1 cellular context compared by ENCODE assay signal in the genomic region with DNA sequence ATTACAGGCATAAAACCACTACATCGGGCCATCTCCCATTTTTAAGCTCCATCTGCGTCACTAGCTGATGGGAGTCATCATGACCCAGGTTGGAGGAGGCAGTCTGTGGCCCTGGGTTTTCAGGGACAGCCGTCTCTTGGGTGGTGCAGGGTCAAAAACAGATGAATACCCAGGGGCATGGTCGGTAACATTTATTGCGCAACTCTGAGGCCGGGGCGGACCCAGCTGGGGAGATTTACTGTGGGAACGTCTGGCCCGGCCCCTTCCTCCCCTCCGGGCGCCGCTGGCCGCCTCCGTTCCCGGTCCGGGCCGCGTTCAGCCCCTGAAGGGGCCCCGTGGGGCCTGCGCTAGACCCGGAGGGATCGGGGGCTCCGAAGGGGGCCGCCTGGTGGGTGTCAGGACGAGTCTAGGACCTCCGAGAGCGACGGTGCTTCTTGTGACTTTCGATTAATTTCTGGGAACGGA.
A peak's percentile ranks its signal among the peaks of the same experiment; 100 is the strongest.
TF ChIP-seq lines count a peak whose summit lies in the region.

No MANE protein-coding gene starts in this region.

TF ChIP-seq in HepG2, 621 proteins besides CTCF, POLR2A, EP300 and RAD21 (continued from another document):
- TF ChIP-seq, protein P1, sequence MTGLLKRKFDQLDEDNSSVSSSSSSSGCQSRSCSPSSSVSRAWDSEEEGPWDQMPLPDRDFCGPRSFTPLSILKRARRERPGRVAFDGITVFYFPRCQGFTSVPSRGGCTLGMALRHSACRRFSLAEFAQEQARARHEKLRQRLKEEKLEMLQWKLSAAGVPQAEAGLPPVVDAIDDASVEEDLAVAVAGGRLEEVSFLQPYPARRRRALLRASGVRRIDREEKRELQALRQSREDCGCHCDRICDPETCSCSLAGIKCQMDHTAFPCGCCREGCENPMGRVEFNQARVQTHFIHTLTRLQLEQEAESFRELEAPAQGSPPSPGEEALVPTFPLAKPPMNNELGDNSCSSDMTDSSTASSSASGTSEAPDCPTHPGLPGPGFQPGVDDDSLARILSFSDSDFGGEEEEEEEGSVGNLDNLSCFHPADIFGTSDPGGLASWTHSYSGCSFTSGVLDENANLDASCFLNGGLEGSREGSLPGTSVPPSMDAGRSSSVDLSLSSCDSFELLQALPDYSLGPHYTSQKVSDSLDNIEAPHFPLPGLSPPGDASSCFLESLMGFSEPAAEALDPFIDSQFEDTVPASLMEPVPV (CRISPR knock-in tag; IDR thresholded peaks at IDR 0.05), result no peak
- TF ChIP-seq, protein P2, sequence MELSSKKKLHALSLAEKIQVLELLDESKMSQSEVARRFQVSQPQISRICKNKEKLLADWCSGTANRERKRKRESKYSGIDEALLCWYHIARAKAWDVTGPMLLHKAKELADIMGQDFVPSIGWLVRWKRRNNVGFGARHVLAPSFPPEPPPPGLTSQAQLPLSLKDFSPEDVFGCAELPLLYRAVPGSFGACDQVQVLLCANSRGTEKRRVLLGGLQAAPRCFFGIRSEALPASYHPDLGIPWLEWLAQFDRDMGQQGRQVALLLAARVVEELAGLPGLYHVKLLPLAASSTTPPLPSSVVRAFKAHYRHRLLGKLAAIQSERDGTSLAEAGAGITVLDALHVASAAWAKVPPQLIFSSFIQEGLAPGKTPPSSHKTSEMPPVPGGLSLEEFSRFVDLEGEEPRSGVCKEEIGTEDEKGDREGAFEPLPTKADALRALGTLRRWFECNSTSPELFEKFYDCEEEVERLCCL (CRISPR knock-in tag; IDR thresholded peaks at IDR 0.05; ENCODE audit: borderline replicate concordance), result no peak
- TF ChIP-seq EZH2 (conservative IDR thresholded peaks at IDR 0.05; ENCODE audit: low read depth, low read length) (no peak), KDM5B (CRISPR knock-in tag; IDR thresholded peaks at IDR 0.05; ENCODE audit: borderline replicate concordance) (no peak), REL (CRISPR knock-in tag; conservative IDR thresholded peaks at IDR 0.05) (no peak), CENPX (CRISPR knock-in tag; IDR thresholded peaks at IDR 0.05) (no peak), ZNF354B (CRISPR knock-in tag; IDR thresholded peaks at IDR 0.05) (no peak), TMF1 (CRISPR knock-in tag; IDR thresholded peaks at IDR 0.05; ENCODE audit: low read depth) (no peak), SAP130 (CRISPR knock-in tag; IDR thresholded peaks at IDR 0.05; ENCODE audit: low read depth) (0 out of 2 replicates have a peak, but pooled peaks have one; percentile 37), HES4 (CRISPR knock-in tag; IDR thresholded peaks at IDR 0.05; ENCODE audit: borderline replicate concordance) (no peak), ZNF749 (CRISPR knock-in tag; IDR thresholded peaks at IDR 0.05; ENCODE audit: borderline replicate concordance) (no peak), KDM2A (CRISPR knock-in tag; IDR thresholded peaks at IDR 0.05; ENCODE audit: borderline replicate concordance, low read depth) (0 out of 2 replicates have a peak, but pooled peaks have one; percentile 12), ARHGAP35 (CRISPR knock-in tag; IDR thresholded peaks at IDR 0.05; ENCODE audit: borderline replicate concordance) (no peak), TAF15 (IDR thresholded peaks at IDR 0.05; ENCODE audit: low read depth, low read length, poor library complexity, severe bottlenecking) (no peak), ZNF33B (CRISPR knock-in tag; IDR thresholded peaks at IDR 0.05) (no peak), KMT2A (CRISPR knock-in tag; IDR thresholded peaks at IDR 0.05) (no peak), SP140L (CRISPR knock-in tag; IDR thresholded peaks at IDR 0.05; ENCODE audit: borderline replicate concordance) (no peak), ZFX (CRISPR knock-in tag; IDR thresholded peaks at IDR 0.05; ENCODE audit: low read depth) (peak; percentile 12; the same call in 1 of the 2 replicates), ZNF101 (CRISPR knock-in tag; IDR thresholded peaks at IDR 0.05; ENCODE audit: borderline replicate concordance, low read depth) (no peak), HNRNPLL (IDR thresholded peaks at IDR 0.05; ENCODE audit: low read depth, low read length, poor library complexity, severe bottlenecking) (peak; percentile 53), GATAD2A (CRISPR knock-in tag; IDR thresholded peaks at IDR 0.05) (peak; percentile 41; the same call in 1 of the 2 replicates)
- TF ChIP-seq, protein P3, sequence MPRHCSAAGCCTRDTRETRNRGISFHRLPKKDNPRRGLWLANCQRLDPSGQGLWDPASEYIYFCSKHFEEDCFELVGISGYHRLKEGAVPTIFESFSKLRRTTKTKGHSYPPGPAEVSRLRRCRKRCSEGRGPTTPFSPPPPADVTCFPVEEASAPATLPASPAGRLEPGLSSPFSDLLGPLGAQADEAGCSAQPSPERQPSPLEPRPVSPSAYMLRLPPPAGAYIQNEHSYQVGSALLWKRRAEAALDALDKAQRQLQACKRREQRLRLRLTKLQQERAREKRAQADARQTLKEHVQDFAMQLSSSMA (CRISPR knock-in tag; IDR thresholded peaks at IDR 0.05), result no peak
- TF ChIP-seq, protein P4, sequence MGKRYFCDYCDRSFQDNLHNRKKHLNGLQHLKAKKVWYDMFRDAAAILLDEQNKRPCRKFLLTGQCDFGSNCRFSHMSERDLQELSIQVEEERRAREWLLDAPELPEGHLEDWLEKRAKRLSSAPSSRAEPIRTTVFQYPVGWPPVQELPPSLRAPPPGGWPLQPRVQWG (CRISPR knock-in tag; IDR thresholded peaks at IDR 0.05; ENCODE audit: borderline replicate concordance, low read depth), result no peak
- TF ChIP-seq, protein P5, sequence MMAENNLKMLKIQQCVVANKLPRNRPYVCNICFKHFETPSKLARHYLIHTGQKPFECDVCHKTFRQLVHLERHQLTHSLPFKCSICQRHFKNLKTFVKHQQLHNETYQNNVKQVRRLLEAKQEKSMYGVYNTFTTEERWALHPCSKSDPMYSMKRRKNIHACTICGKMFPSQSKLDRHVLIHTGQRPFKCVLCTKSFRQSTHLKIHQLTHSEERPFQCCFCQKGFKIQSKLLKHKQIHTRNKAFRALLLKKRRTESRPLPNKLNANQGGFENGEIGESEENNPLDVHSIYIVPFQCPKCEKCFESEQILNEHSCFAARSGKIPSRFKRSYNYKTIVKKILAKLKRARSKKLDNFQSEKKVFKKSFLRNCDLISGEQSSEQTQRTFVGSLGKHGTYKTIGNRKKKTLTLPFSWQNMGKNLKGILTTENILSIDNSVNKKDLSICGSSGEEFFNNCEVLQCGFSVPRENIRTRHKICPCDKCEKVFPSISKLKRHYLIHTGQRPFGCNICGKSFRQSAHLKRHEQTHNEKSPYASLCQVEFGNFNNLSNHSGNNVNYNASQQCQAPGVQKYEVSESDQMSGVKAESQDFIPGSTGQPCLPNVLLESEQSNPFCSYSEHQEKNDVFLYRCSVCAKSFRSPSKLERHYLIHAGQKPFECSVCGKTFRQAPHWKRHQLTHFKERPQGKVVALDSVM (CRISPR knock-in tag; IDR thresholded peaks at IDR 0.05), result peak; percentile 48; the same call in 1 of the 2 replicates
- TF ChIP-seq, protein P6, sequence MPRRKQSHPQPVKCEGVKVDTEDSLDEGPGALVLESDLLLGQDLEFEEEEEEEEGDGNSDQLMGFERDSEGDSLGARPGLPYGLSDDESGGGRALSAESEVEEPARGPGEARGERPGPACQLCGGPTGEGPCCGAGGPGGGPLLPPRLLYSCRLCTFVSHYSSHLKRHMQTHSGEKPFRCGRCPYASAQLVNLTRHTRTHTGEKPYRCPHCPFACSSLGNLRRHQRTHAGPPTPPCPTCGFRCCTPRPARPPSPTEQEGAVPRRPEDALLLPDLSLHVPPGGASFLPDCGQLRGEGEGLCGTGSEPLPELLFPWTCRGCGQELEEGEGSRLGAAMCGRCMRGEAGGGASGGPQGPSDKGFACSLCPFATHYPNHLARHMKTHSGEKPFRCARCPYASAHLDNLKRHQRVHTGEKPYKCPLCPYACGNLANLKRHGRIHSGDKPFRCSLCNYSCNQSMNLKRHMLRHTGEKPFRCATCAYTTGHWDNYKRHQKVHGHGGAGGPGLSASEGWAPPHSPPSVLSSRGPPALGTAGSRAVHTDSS (CRISPR knock-in tag; conservative IDR thresholded peaks at IDR 0.05), result no peak
- TF ChIP-seq, protein P7, sequence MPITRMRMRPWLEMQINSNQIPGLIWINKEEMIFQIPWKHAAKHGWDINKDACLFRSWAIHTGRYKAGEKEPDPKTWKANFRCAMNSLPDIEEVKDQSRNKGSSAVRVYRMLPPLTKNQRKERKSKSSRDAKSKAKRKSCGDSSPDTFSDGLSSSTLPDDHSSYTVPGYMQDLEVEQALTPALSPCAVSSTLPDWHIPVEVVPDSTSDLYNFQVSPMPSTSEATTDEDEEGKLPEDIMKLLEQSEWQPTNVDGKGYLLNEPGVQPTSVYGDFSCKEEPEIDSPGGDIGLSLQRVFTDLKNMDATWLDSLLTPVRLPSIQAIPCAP (CRISPR knock-in tag; IDR thresholded peaks at IDR 0.05; ENCODE audit: low read depth), result no peak
- TF ChIP-seq, protein P8, sequence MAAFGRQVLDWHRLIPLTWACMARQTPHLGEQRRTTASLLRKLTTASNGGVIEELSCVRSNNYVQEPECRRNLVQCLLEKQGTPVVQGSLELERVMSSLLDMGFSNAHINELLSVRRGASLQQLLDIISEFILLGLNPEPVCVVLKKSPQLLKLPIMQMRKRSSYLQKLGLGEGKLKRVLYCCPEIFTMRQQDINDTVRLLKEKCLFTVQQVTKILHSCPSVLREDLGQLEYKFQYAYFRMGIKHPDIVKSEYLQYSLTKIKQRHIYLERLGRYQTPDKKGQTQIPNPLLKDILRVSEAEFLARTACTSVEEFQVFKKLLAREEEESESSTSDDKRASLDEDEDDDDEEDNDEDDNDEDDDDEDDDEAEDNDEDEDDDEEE (CRISPR knock-in tag; IDR thresholded peaks at IDR 0.05), result no peak
- TF ChIP-seq, protein P9, sequence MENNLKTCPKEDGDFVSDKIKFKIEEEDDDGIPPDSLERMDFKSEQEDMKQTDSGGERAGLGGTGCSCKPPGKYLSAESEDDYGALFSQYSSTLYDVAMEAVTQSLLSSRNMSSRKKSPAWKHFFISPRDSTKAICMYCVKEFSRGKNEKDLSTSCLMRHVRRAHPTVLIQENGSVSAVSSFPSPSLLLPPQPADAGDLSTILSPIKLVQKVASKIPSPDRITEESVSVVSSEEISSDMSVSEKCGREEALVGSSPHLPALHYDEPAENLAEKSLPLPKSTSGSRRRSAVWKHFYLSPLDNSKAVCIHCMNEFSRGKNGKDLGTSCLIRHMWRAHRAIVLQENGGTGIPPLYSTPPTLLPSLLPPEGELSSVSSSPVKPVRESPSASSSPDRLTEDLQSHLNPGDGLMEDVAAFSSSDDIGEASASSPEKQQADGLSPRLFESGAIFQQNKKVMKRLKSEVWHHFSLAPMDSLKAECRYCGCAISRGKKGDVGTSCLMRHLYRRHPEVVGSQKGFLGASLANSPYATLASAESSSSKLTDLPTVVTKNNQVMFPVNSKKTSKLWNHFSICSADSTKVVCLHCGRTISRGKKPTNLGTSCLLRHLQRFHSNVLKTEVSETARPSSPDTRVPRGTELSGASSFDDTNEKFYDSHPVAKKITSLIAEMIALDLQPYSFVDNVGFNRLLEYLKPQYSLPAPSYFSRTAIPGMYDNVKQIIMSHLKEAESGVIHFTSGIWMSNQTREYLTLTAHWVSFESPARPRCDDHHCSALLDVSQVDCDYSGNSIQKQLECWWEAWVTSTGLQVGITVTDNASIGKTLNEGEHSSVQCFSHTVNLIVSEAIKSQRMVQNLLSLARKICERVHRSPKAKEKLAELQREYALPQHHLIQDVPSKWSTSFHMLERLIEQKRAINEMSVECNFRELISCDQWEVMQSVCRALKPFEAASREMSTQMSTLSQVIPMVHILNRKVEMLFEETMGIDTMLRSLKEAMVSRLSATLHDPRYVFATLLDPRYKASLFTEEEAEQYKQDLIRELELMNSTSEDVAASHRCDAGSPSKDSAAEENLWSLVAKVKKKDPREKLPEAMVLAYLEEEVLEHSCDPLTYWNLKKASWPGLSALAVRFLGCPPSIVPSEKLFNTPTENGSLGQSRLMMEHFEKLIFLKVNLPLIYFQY (CRISPR knock-in tag; IDR thresholded peaks at IDR 0.05; ENCODE audit: borderline replicate concordance), result 0 out of 2 replicates have a peak, but pooled peaks have one; percentile 26
TF ChIP-seq in HepG2: peak in this region for 14.
